8 cellular contexts compared by ENCODE assay signal in genomic region chr3:58177747-58178527, GRCh38. TPM values are rescaled to one million over a fixed set of nuclear protein-coding genes. Genes with fewer than 3 reads are reported as not detected.
DNase-seq lines count a peak whose midpoint lies in the region; ATAC-seq and TF ChIP-seq lines count a peak whose summit lies in the region.

No MANE protein-coding gene starts in this region.

- no peaks in the 10 kb centered on the region for H3K9me3 Mint-ChIP-seq in activated T-helper 1 cell treated with anti-CD3 and anti-CD28 coated beads, Interleukin-12 subunit alpha, Interleukin-12 subunit beta, Interleukin-2, Interleukin-4 antibody, amounts not matched to agents 30 ng/mL and 10 ng/mL and 1 ng/mL, durations not matched to agents 14 hours and 24 hours and 36 hours
- H3K9me3 Mint-ChIP-seq in natural killer cell treated with Interleukin-12 subunit alpha and Interleukin-12 subunit beta and Interleukin-15 and Interleukin-18, amount 100 ng/mL, for 72 hours, result no peaks in the 10 kb centered on the region

- ATAC-seq in GM18907 (IDR thresholded peaks at IDR 0.05; ENCODE audit: unreplicated experiment) (peak; percentile 72), HG03432 (IDR thresholded peaks at IDR 0.05; ENCODE audit: unreplicated experiment) (peak; percentile 90)
- peak; percentile 88 to 90 for ATAC-seq in natural killer cell treated with Interleukin-12 subunit alpha and Interleukin-12 subunit beta and Interleukin-15 and Interleukin-18, amount 100 ng/mL, for 72 hours

- H3K4me1 Mint-ChIP-seq in activated T-helper 1 cell treated with anti-CD3 and anti-CD28 coated beads, Interleukin-12 subunit alpha, Interleukin-12 subunit beta, Interleukin-2, Interleukin-4 antibody, amounts not matched to agents 30 ng/mL and 10 ng/mL and 1 ng/mL, durations not matched to agents 14 hours and 24 hours and 36 hours (ENCODE audit: low read depth), result peaks cover 12% of the 10 kb centered on the region
- peaks cover 7% of the 10 kb centered on the region in 2 donors for H3K4me1 Mint-ChIP-seq in natural killer cell treated with Interleukin-12 subunit alpha and Interleukin-12 subunit beta and Interleukin-15 and Interleukin-18, amount 100 ng/mL, for 72 hours (ENCODE audit: low read depth in 2 of 2)

- peak overlapping the region; percentile 49 for H3K4me3 ChIP-seq in fibroblast of pulmonary artery (replicated peaks; ENCODE audit: low read depth, low read length)

- no peaks in the 10 kb centered on the region for H3K36me3 Mint-ChIP-seq in activated T-helper 1 cell treated with anti-CD3 and anti-CD28 coated beads, Interleukin-12 subunit alpha, Interleukin-12 subunit beta, Interleukin-2, Interleukin-4 antibody, amounts not matched to agents 30 ng/mL and 10 ng/mL and 1 ng/mL, durations not matched to agents 14 hours and 24 hours and 36 hours (ENCODE audit: low read depth)
- no peaks in the 10 kb centered on the region for H3K36me3 Mint-ChIP-seq in natural killer cell treated with Interleukin-12 subunit alpha and Interleukin-12 subunit beta and Interleukin-15 and Interleukin-18, amount 100 ng/mL, for 72 hours

- peak; percentile 95 for TF ChIP-seq CTCF in AG09319 (IDR thresholded peaks at IDR 0.05; ENCODE audit: low read depth, low read length)
- TF ChIP-seq CTCF in fibroblast of pulmonary artery (IDR thresholded peaks at IDR 0.05; ENCODE audit: low read length, missing control alignments), result peak; percentile 73

- peaks cover 8% of the 10 kb centered on the region for H3K27me3 Mint-ChIP-seq in activated T-helper 1 cell treated with anti-CD3 and anti-CD28 coated beads, Interleukin-12 subunit alpha, Interleukin-12 subunit beta, Interleukin-2, Interleukin-4 antibody, amounts not matched to agents 30 ng/mL and 10 ng/mL and 1 ng/mL, durations not matched to agents 14 hours and 24 hours and 36 hours (ENCODE audit: insufficient read depth)
- H3K27me3 Mint-ChIP-seq in natural killer cell treated with Interleukin-12 subunit alpha and Interleukin-12 subunit beta and Interleukin-15 and Interleukin-18, amount 100 ng/mL, for 72 hours, result peaks cover 0 to 15% of the 10 kb centered on the region in 2 donors

- H3K27ac Mint-ChIP-seq in activated T-helper 1 cell treated with anti-CD3 and anti-CD28 coated beads, Interleukin-12 subunit alpha, Interleukin-12 subunit beta, Interleukin-2, Interleukin-4 antibody, amounts not matched to agents 30 ng/mL and 10 ng/mL and 1 ng/mL, durations not matched to agents 14 hours and 24 hours and 36 hours, result no peak overlapping the region
- H3K27ac Mint-ChIP-seq in natural killer cell treated with Interleukin-12 subunit alpha and Interleukin-12 subunit beta and Interleukin-15 and Interleukin-18, amount 100 ng/mL, for 72 hours, result no peak overlapping the region

- peak; percentile 54 for DNase-seq in AG09319 (ENCODE audit: extremely low read depth, low read depth)
- peak; percentile 85 for DNase-seq in OCI-M1 (lab: John Stamatoyannopoulos, UW)
- DNase-seq in activated T-helper 1 cell treated with anti-CD3 and anti-CD28 coated beads, Interleukin-12 subunit alpha, Interleukin-12 subunit beta, Interleukin-2, Interleukin-4 antibody, amounts not matched to agents 30 ng/mL and 10 ng/mL and 1 ng/mL, durations not matched to agents 14 hours and 24 hours and 36 hours (ENCODE audit: low spot score), result peak; percentile 81
- peak; percentile 81 for DNase-seq in fibroblast of pulmonary artery (ENCODE audit: low read depth)
- DNase-seq in natural killer cell treated with Interleukin-12 subunit alpha and Interleukin-12 subunit beta and Interleukin-15 and Interleukin-18, amount 100 ng/mL, for 72 hours (ENCODE audit: low spot score), result peak; percentile 89
- DNase-seq in stimulated activated naive CD4-positive, alpha-beta T cell treated with Interleukin-2 at 50 U/mL for 16 hours (lab: John Stamatoyannopoulos, UW), result peak; percentile 80

- peak overlapping the region; percentile 73 for H3K4me3 Mint-ChIP-seq in activated T-helper 1 cell treated with anti-CD3 and anti-CD28 coated beads, Interleukin-12 subunit alpha, Interleukin-12 subunit beta, Interleukin-2, Interleukin-4 antibody, amounts not matched to agents 30 ng/mL and 10 ng/mL and 1 ng/mL, durations not matched to agents 14 hours and 24 hours and 36 hours
- H3K4me3 Mint-ChIP-seq in natural killer cell treated with Interleukin-12 subunit alpha and Interleukin-12 subunit beta and Interleukin-15 and Interleukin-18, amount 100 ng/mL, for 72 hours, result peak overlapping the region; percentile 69

- intact Hi-C loops in activated T-helper 1 cell treated with anti-CD3 and anti-CD28 coated beads, Interleukin-12 subunit alpha, Interleukin-12 subunit beta, Interleukin-2, Interleukin-4 antibody, amounts not matched to agents 30 ng/mL and 10 ng/mL and 1 ng/mL, durations not matched to agents 14 hours and 24 hours and 36 hours (cut with micrococcal nuclease), result loop anchor here (2.0 to 5.0 kb wide), 3 partner anchors 39 to 169 kb away; partner anchors contain the start of gene FLNB

RNA-seq across cellular contexts. Expression of gene DNASE1L3, which starts 32.8 kb away (rescaled TPM):
- not detected in 2 replicates for total RNA-seq in activated T-helper 1 cell treated with anti-CD3 and anti-CD28 coated beads, Interleukin-12 subunit alpha, Interleukin-12 subunit beta, Interleukin-2, Interleukin-4 antibody, amounts not matched to agents 30 ng/mL and 10 ng/mL and 1 ng/mL, durations not matched to agents 14 hours and 24 hours and 36 hours
- not detected for total RNA-seq in natural killer cell treated with Interleukin-12 subunit alpha and Interleukin-12 subunit beta and Interleukin-15 and Interleukin-18, amount 100 ng/mL, for 72 hours

RNA-seq across cellular contexts. Expression of gene ABHD6, which starts 59.7 kb away (rescaled TPM):
- 9.2 and 10.1 TPM in 2 replicates for total RNA-seq in activated T-helper 1 cell treated with anti-CD3 and anti-CD28 coated beads, Interleukin-12 subunit alpha, Interleukin-12 subunit beta, Interleukin-2, Interleukin-4 antibody, amounts not matched to agents 30 ng/mL and 10 ng/mL and 1 ng/mL, durations not matched to agents 14 hours and 24 hours and 36 hours
- total RNA-seq in natural killer cell treated with Interleukin-12 subunit alpha and Interleukin-12 subunit beta and Interleukin-15 and Interleukin-18, amount 100 ng/mL, for 72 hours, result 1 to 10 TPM; 2.5 to 3.3 TPM

Comparison
In these comparisons a context has a peak if more than half of its experiments do, and no peak if none do; other contexts are left out.
1. Peak in every context shown above with its lines: DNase-seq, ATAC-seq and H3K4me3 ChIP-seq.